ENCODE assay signal across 8 cellular contexts in genomic region chr16:77190190-77190477, GRCh38. TPM values are rescaled to one million over a fixed set of nuclear protein-coding genes. Genes with fewer than 3 reads are reported as not detected.
DNase-seq lines count a peak whose midpoint lies in the region; ATAC-seq and TF ChIP-seq lines count a peak whose summit lies in the region.

No MANE protein-coding gene starts in this region.

- H3K4me2 ChIP-seq in smooth muscle cell: peak overlapping the region; percentile 90

- peak overlapping the region; percentile 55 for H3K9ac ChIP-seq in smooth muscle cell (ENCODE audit: low read depth)

- H3K27me3 ChIP-seq in RWPE2 (ENCODE audit: insufficient read depth, poor library complexity, severe bottlenecking) (no peaks in the 10 kb centered on the region), smooth muscle cell (ENCODE audit: low read depth) (peaks cover 9% of the 10 kb centered on the region)

- no peaks in the 10 kb centered on the region for H3K9me3 ChIP-seq in RWPE2 (ENCODE audit: severe bottlenecking)
- no peaks in the 10 kb centered on the region for H3K9me3 ChIP-seq in smooth muscle cell (replicated peaks; ENCODE audit: low read depth)

- H3K4me3 ChIP-seq in RWPE2 (ENCODE audit: severe bottlenecking): peak overlapping the region; percentile 52
- H3K4me3 ChIP-seq in foreskin fibroblast (ENCODE audit: low read depth in 1 of 2, low read length in 2 of 2): peak overlapping the region; percentile 82 to 86
- peak overlapping the region; percentile 68 for H3K4me3 ChIP-seq in smooth muscle cell

- no peaks in the 10 kb centered on the region for H4K20me1 ChIP-seq in smooth muscle cell (ENCODE audit: low read depth)

- peak overlapping the region; percentile 96 for H2AFZ ChIP-seq in smooth muscle cell (ENCODE audit: low read depth)

- under 1% methylated on average over 19 of the region's 19 CpGs for WGBS in smooth muscle cell (ENCODE audit: low lambda C conversion rate)

- H3K4me1 ChIP-seq in RWPE2 (ENCODE audit: insufficient read depth, poor library complexity, severe bottlenecking) (peaks cover 12% of the 10 kb centered on the region), smooth muscle cell (ENCODE audit: low read depth) (peaks cover 10% of the 10 kb centered on the region)

- H3K36me3 ChIP-seq in RWPE2 (ENCODE audit: low read depth): peaks cover 18% of the 10 kb centered on the region
- no peaks in the 10 kb centered on the region for H3K36me3 ChIP-seq in smooth muscle cell (ENCODE audit: low read depth)

- peaks cover 19% of the 10 kb centered on the region for H3K79me2 ChIP-seq in smooth muscle cell (ENCODE audit: low read depth)

- TF ChIP-seq CTCF in RWPE2 (IDR thresholded peaks at IDR 0.05; ENCODE audit: poor library complexity, severe bottlenecking) (no peak), foreskin fibroblast (IDR thresholded peaks at IDR 0.05; ENCODE audit: low read depth, low read length) (no peak), smooth muscle cell (IDR thresholded peaks at IDR 0.05; ENCODE audit: borderline replicate concordance, insufficient read depth, poor library complexity, severe bottlenecking) (no peak)

- H3K27ac ChIP-seq in RWPE2 (ENCODE audit: poor library complexity, severe bottlenecking): peak overlapping the region; percentile 70
- H3K27ac ChIP-seq in smooth muscle cell (ENCODE audit: low read depth): no peak overlapping the region

- DNase-seq in NCI-H146 (lab: John Stamatoyannopoulos, UW) (peak; percentile 32), NCI-H146 treated with DMSO at 0.1 percent for 48 hours (lab: John Stamatoyannopoulos, UW; ENCODE audit: unreplicated experiment) (no peak), RWPE2 (ENCODE audit: low spot score) (no peak), foreskin fibroblast (no peak), smooth muscle cell (lab: John Stamatoyannopoulos, UW; ENCODE audit: unreplicated experiment) (no peak)

- ATAC-seq in RWPE2 (ENCODE audit: low read depth) (no peak), GM19397 (IDR thresholded peaks at IDR 0.05; ENCODE audit: unreplicated experiment) (no peak), GM18907 (IDR thresholded peaks at IDR 0.05; ENCODE audit: unreplicated experiment) (no peak), HG02938 (IDR thresholded peaks at IDR 0.05; ENCODE audit: unreplicated experiment) (no peak)

- H3F3A ChIP-seq in smooth muscle cell (ENCODE audit: low read depth): peaks cover 9% of the 10 kb centered on the region

RNA-seq across cellular contexts. Expression of gene MON1B, which starts 0.9 kb away (rescaled TPM):
- 8.0 and 9.3 TPM in 2 replicates for total RNA-seq in smooth muscle cell
- polyA plus RNA-seq in smooth muscle cell: 16.2 and 20.9 TPM in 2 replicates

RNA-seq across cellular contexts. Expression of gene SYCE1L, which starts 9.1 kb away (rescaled TPM):
- 1.6 and 3.4 TPM in 2 replicates for total RNA-seq in smooth muscle cell
- 3.7 and 3.8 TPM in 2 replicates for polyA plus RNA-seq in smooth muscle cell
